In genomic region chr17:32471652-32472051, GRCh38 we compare ENCODE assay signal across 20 cellular contexts. TPM values are rescaled to one million over a fixed set of nuclear protein-coding genes. Genes with fewer than 3 reads are reported as not detected.
DNase-seq lines count a peak whose midpoint lies in the region; ATAC-seq, FAIRE-seq and TF ChIP-seq lines count a peak whose summit lies in the region.
"Had no signal": no experiment of that assay in that cellular context is flagged by ENCODE, and none has a peak within 500 bp of the region (broad histone marks: within the 10 kb centered on the region; RNA-seq: fewer than 3 reads in every experiment).

No MANE protein-coding gene starts in this region.

- H3K79me2 ChIP-seq in K562 (ENCODE audit: control insufficient read depth, insufficient read depth, low read length), result peaks cover 26% of the 10 kb centered on the region; the same call in 2 of the 3 replicates

- H3K4me3 ChIP-seq in A549 (no peak overlapping the region), K562 (no peak overlapping the region)
- H3K4me3 ChIP-seq: BLaER1 treated with 17β-estradiol and CSF1 and Interleukin-3, amounts not matched to agents 10 nM and 100 nM had no signal

- H3K9me1 ChIP-seq in K562 (ENCODE audit: control insufficient read depth, insufficient read depth, low read length), result no peaks in the 10 kb centered on the region

- H3K4me1 Mint-ChIP-seq in activated CD8-positive, alpha-beta memory T cell treated with anti-CD3 and anti-CD28 coated beads, Interleukin-2, amount 10 ng/mL, durations not matched to agents 7 days and 5 days, result no peaks in the 10 kb centered on the region
- no peaks in the 10 kb centered on the region for H3K4me1 Mint-ChIP-seq in stimulated activated memory B cell treated with anti-CD40 and anti-IgM and Interleukin-4, amounts not matched to agents 10 μg/mL and 1 μg/mL and 100 μg/mL, for 72 hours
- H3K4me1 Mint-ChIP-seq: B cell had no signal

- no peaks in the 10 kb centered on the region for H3K9me3 Mint-ChIP-seq in activated CD8-positive, alpha-beta memory T cell treated with anti-CD3 and anti-CD28 coated beads, Interleukin-2, amount 10 ng/mL, durations not matched to agents 7 days and 5 days (ENCODE audit: low read depth)
- no peaks in the 10 kb centered on the region for H3K9me3 Mint-ChIP-seq in stimulated activated memory B cell treated with anti-CD40 and anti-IgM and Interleukin-4, amounts not matched to agents 10 μg/mL and 1 μg/mL and 100 μg/mL, for 72 hours
- H3K9me3 Mint-ChIP-seq: CD8-positive, alpha-beta memory T cell; HFFc6 had no signal

- TF ChIP-seq CTCF in A549 (IDR thresholded peaks at IDR 0.05) (no peak), K562 (IDR thresholded peaks at IDR 0.05 in 2 of 3, conservative IDR thresholded peaks at IDR 0.05 in 1 of 3; ENCODE audit: insufficient read depth in 2 of 3, low read depth in 1 of 3, low read length in 3 of 3) (no peak)

- H3K9me3 ChIP-seq in A549, result no peaks in the 10 kb centered on the region
- H3K9me3 ChIP-seq in K562 (replicated peaks; ENCODE audit: control insufficient read depth, insufficient read depth, low read depth, low read length), result no peaks in the 10 kb centered on the region
- H3K9me3 ChIP-seq: BLaER1 treated with 17β-estradiol and CSF1 and Interleukin-3, amounts not matched to agents 10 nM and 100 nM; Caco-2 had no signal

- ATAC-seq in activated CD8-positive, alpha-beta memory T cell treated with anti-CD3 and anti-CD28 coated beads, Interleukin-2, amount 10 ng/mL, durations not matched to agents 7 days and 5 days, result no peak
- 0 out of 6 replicates have a peak, but pooled peaks of 1 of the 2 experiments have one; percentile 41 for ATAC-seq in A549
- no peak for ATAC-seq in K562
- ATAC-seq in stimulated activated memory B cell treated with anti-CD40 and anti-IgM and Interleukin-4, amounts not matched to agents 10 μg/mL and 1 μg/mL and 100 μg/mL, for 72 hours, result no peak
- ATAC-seq in GM21360 (IDR thresholded peaks at IDR 0.05; ENCODE audit: unreplicated experiment), result no peak
- ATAC-seq: HCT116 had no signal

- BruUV-seq in K562 (replicated peaks; lab: Mats Ljungman, UMichigan), result TSS peak; percentile 5

- peak overlapping the region; percentile 15 for H3K27ac Mint-ChIP-seq in activated CD8-positive, alpha-beta memory T cell treated with anti-CD3 and anti-CD28 coated beads, Interleukin-2, amount 10 ng/mL, durations not matched to agents 7 days and 5 days
- peak overlapping the region; percentile 35 for H3K27ac Mint-ChIP-seq in stimulated activated memory B cell treated with anti-CD40 and anti-IgM and Interleukin-4, amounts not matched to agents 10 μg/mL and 1 μg/mL and 100 μg/mL, for 72 hours
- H3K27ac Mint-ChIP-seq: B cell, HFFc6 had no signal

- no peak overlapping the region for H3K27ac ChIP-seq in A549
- no peak overlapping the region for H3K27ac ChIP-seq in K562 (ENCODE audit: extremely low read depth, low read depth, low read length)
- H3K27ac ChIP-seq: BLaER1 treated with 17β-estradiol and CSF1 and Interleukin-3, amounts not matched to agents 10 nM and 100 nM had no signal

- H3K9ac ChIP-seq in K562 (ENCODE audit: insufficient read depth in 1 of 2, low read depth in 2 of 2, low read length in 2 of 2), result no peak overlapping the region
- H3K9ac ChIP-seq: BLaER1 treated with 17β-estradiol and CSF1 and Interleukin-3, amounts not matched to agents 10 nM and 100 nM had no signal

- TF ChIP-seq EP300 in A549 (IDR thresholded peaks at IDR 0.05) (no peak), K562 (IDR thresholded peaks at IDR 0.05; ENCODE audit: low read length) (no peak)

- H2AFZ ChIP-seq in K562 (ENCODE audit: low read depth, low read length), result no peak overlapping the region

- TF ChIP-seq POLR2A in A549 (IDR thresholded peaks at IDR 0.05; ENCODE audit: low read length), result no peak
- no peak for TF ChIP-seq POLR2A in K562 (conservative IDR thresholded peaks at IDR 0.05)

- POLR2A ChIA-PET in A549 (lab: Yijun Ruan, JAX) (no interaction called here), K562 (lab: Yijun Ruan, JAX) (interaction anchor here (0.6 to 1.6 kb wide), 6 partner anchors 10 to 411 kb away, joined by 3 to 8 read pairs (median 4); partner anchors contain the start of gene PSMD11)

- intact Hi-C loops in K562 (cut with micrococcal nuclease), result no loop called here

- no peaks in the 10 kb centered on the region for H4K20me1 ChIP-seq in K562 (replicated peaks; ENCODE audit: control insufficient read depth, insufficient read depth, low read length)

- no peak overlapping the region for H3K4me3 Mint-ChIP-seq in activated CD8-positive, alpha-beta memory T cell treated with anti-CD3 and anti-CD28 coated beads, Interleukin-2, amount 10 ng/mL, durations not matched to agents 7 days and 5 days
- H3K4me3 Mint-ChIP-seq in stimulated activated memory B cell treated with anti-CD40 and anti-IgM and Interleukin-4, amounts not matched to agents 10 μg/mL and 1 μg/mL and 100 μg/mL, for 72 hours, result no peak overlapping the region
- H3K4me3 Mint-ChIP-seq: B cell; CD8-positive, alpha-beta memory T cell; HFFc6 had no signal

- CTCF ChIA-PET in activated CD8-positive, alpha-beta memory T cell treated with anti-CD3 and anti-CD28 coated beads, Interleukin-2, amount 10 ng/mL, durations not matched to agents 7 days and 5 days (lab: Charles Lee), result interaction anchor here (1.0 to 3.5 kb wide), 6 partner anchors 8 to 187 kb away, joined by 3 to 24 read pairs (median 4); no protein-coding TSS in a partner anchor
- CTCF ChIA-PET in A549 (lab: Yijun Ruan, JAX), result interaction anchor here (0.6 to 23.7 kb wide), 6 partner anchors 8 to 283 kb away, joined by 3 to 298 read pairs (median 6); partner anchors contain the start of gene PSMD11
- CTCF ChIA-PET in K562 (lab: Yijun Ruan, JAX; ENCODE audit: low intra/inter-chr PET ratio), result no interaction called here

- H3K36me3 Mint-ChIP-seq in activated CD8-positive, alpha-beta memory T cell treated with anti-CD3 and anti-CD28 coated beads, Interleukin-2, amount 10 ng/mL, durations not matched to agents 7 days and 5 days, result peaks cover 64% of the 10 kb centered on the region
- H3K36me3 Mint-ChIP-seq in stimulated activated memory B cell treated with anti-CD40 and anti-IgM and Interleukin-4, amounts not matched to agents 10 μg/mL and 1 μg/mL and 100 μg/mL, for 72 hours, result peaks cover 66% of the 10 kb centered on the region

- H3K4me1 ChIP-seq in A549 (no peaks in the 10 kb centered on the region), K562 (replicated peaks in 1 of 2; ENCODE audit: control insufficient read depth in 2 of 2, insufficient read depth in 2 of 2, low read length in 2 of 2) (no peaks in the 10 kb centered on the region)
- H3K4me1 ChIP-seq: BLaER1 treated with 17β-estradiol and CSF1 and Interleukin-3, amounts not matched to agents 10 nM and 100 nM; Caco-2 had no signal

- FAIRE-seq in A549 (lab: Jason Lieb, UNC), result no peak
- no peak for FAIRE-seq in K562 (lab: Jason Lieb, UNC)
- FAIRE-seq: D721Med, G401.6, GM12891, HTR-8/SVneo had no signal

- H3K27me3 ChIP-seq in K562 (ENCODE audit: control insufficient read depth in 2 of 2, insufficient read depth in 2 of 2, low read length in 2 of 2), result no peaks in the 10 kb centered on the region
- H3K27me3 ChIP-seq: BLaER1 treated with 17β-estradiol and CSF1 and Interleukin-3, amounts not matched to agents 10 nM and 100 nM had no signal

- no peak for TF ChIP-seq RAD21 in A549 (conservative IDR thresholded peaks at IDR 0.05 in 1 of 2, IDR thresholded peaks at IDR 0.05 in 1 of 2)
- TF ChIP-seq RAD21 in K562 (CRISPR knock-in tag; conservative IDR thresholded peaks at IDR 0.05 in 1 of 2, IDR thresholded peaks at IDR 0.05 in 1 of 2), result no peak

- H3K27me3 Mint-ChIP-seq in activated CD8-positive, alpha-beta memory T cell treated with anti-CD3 and anti-CD28 coated beads, Interleukin-2, amount 10 ng/mL, durations not matched to agents 7 days and 5 days, result no peaks in the 10 kb centered on the region
- no peaks in the 10 kb centered on the region for H3K27me3 Mint-ChIP-seq in stimulated activated memory B cell treated with anti-CD40 and anti-IgM and Interleukin-4, amounts not matched to agents 10 μg/mL and 1 μg/mL and 100 μg/mL, for 72 hours
- H3K27me3 Mint-ChIP-seq: B cell; CD8-positive, alpha-beta memory T cell had no signal

- in situ Hi-C loops in K562 (cut with MboI), result no loop called here

- H3K4me2 ChIP-seq in A549 (no peak overlapping the region), K562 (ENCODE audit: insufficient read depth, low read length) (no peak overlapping the region)
- H3K4me2 ChIP-seq: BLaER1 treated with 17β-estradiol and CSF1 and Interleukin-3, amounts not matched to agents 10 nM and 100 nM had no signal

- DNase-seq in activated CD8-positive, alpha-beta memory T cell treated with anti-CD3 and anti-CD28 coated beads, Interleukin-2, amount 10 ng/mL, durations not matched to agents 7 days and 5 days, result no peak
- DNase-seq in activated CD8-positive, alpha-beta memory T cell treated with anti-CD3 and anti-CD28 coated beads for 24 hours, result no peak
- no peak for DNase-seq in A549 (ENCODE audit: low read depth in 1 of 2, low spot score in 1 of 2)
- no peak for DNase-seq in K562 (ENCODE audit: extremely low read depth in 1 of 4, low spot score in 3 of 4)
- DNase-seq in COLO829 (ENCODE audit: low spot score), result no peak
- DNase-seq: 8988T; Caco-2; CD8-positive, alpha-beta memory T cell; GOT3; H7; HFFc6 had no signal

- H3K36me3 ChIP-seq in K562 (ENCODE audit: control insufficient read depth, insufficient read depth, low read length), result peaks cover 96% of the 10 kb centered on the region

- 94% methylated on average over 4 of the region's 4 CpGs for WGBS in A549 (ENCODE audit: missing lambda C conversion rate)
- 87% methylated on average over 4 of the region's 4 CpGs for WGBS in K562 (ENCODE audit: insufficient coverage, low coverage, missing lambda C conversion rate)

RNA-seq across cellular contexts. Expression of gene CDK5R1, which starts 15.1 kb away (rescaled TPM):
- 1 to 10 TPM; 3.3 to 3.5 TPM for total RNA-seq in activated CD8-positive, alpha-beta memory T cell treated with anti-CD3 and anti-CD28 coated beads, Interleukin-2, amount 10 ng/mL, durations not matched to agents 7 days and 5 days
- polyA plus RNA-seq in A549 (2011; rRNA removed) (0.93 and 1.1 TPM in 2 replicates), A549 (2017; fragmentation: RNase III; extraction: RNeasy Plus Mini Kit Qiagen cat#74134 plus additional on column Dnase treatment) (2.4 to 3.0 TPM (median 2.8 TPM) in 3 replicates), K562 (2011; rRNA removed) (0.79 and 1.4 TPM in 2 replicates), K562 (2014; fragmentation: Illumina TruSeq; extraction: Trizol) (2.4 TPM in 2 replicates), K562 (2014; fragmentation: Nextera tagmentation; extraction: Ambion mirVana) (under 1 TPM; 0.10 to 0.20 TPM), K562 (2014; rRNA removed) (1.8 and 2.0 TPM in 2 replicates)
- 1.2 and 1.8 TPM in 2 replicates for polyA plus RNA-seq in A549 (2012; cell fraction: cytosol; rRNA removed)
- polyA plus RNA-seq in A549 (2012; cell fraction: nucleus; rRNA removed), result 2.8 and 3.2 TPM in 2 replicates
- 0.62 and 0.88 TPM in 2 replicates for polyA minus RNA-seq in A549 (2011; rRNA and poly(A)+ RNA removed)
- total RNA-seq in K562 (2011; cell fraction: chromatin; rRNA removed; ENCODE audit: low replicate concordance), result 4.2 and 6.9 TPM in 2 replicates
- 5.5 and 5.9 TPM in 2 replicates for total RNA-seq in K562 (2011; cell fraction: nucleolus; rRNA removed)
- 3.9 and 4.9 TPM in 2 replicates for total RNA-seq in K562 (2011; cell fraction: nucleoplasm; rRNA removed)
- total RNA-seq in K562 (2014; rRNA removed) (2.5 and 3.1 TPM in 2 replicates), K562 (2014; rRNA removed; fragmentation: Illumina TruSeq; extraction: Trizol) (1.9 and 2.3 TPM in 2 replicates), K562 (2015; rRNA removed; fragmentation: Illumina TruSeq; extraction: Trizol) (2.6 and 3.1 TPM in 2 replicates), K562 (2021) (4.5 and 4.8 TPM in 2 replicates)
- polyA plus RNA-seq in K562 (2011; cell fraction: cytosol; rRNA removed), result 0.66 and 1.7 TPM in 2 replicates
- 2.0 and 5.0 TPM in 2 replicates for polyA plus RNA-seq in K562 (2011; cell fraction: nucleus; rRNA removed)
- 1.1 and 2.1 TPM in 2 replicates for polyA plus RNA-seq in K562 (2012)
- polyA minus RNA-seq in K562 (2011; rRNA and poly(A)+ RNA removed), result 0.72 and 1.6 TPM in 2 replicates
- polyA minus RNA-seq in K562 (2011; cell fraction: cytosol; rRNA and poly(A)+ RNA removed), result 1.5 and 2.0 TPM in 2 replicates
- polyA minus RNA-seq in K562 (2011; cell fraction: nucleus; rRNA and poly(A)+ RNA removed), result 2.3 and 3.9 TPM in 2 replicates

RNA-seq across cellular contexts. Expression of gene PSMD11, which starts 27.3 kb away (rescaled TPM):
- total RNA-seq in activated CD8-positive, alpha-beta memory T cell treated with anti-CD3 and anti-CD28 coated beads, Interleukin-2, amount 10 ng/mL, durations not matched to agents 7 days and 5 days, result 100 to 1,000 TPM; 110 to 139 TPM
- polyA plus RNA-seq in A549 (2011; rRNA removed), result 228 and 235 TPM in 2 replicates
- polyA plus RNA-seq in A549 (2012; cell fraction: cytosol; rRNA removed), result 127 and 157 TPM in 2 replicates
- polyA plus RNA-seq in A549 (2012; cell fraction: nucleus; rRNA removed), result 74.8 and 102 TPM in 2 replicates
- polyA plus RNA-seq in A549 (2017; fragmentation: RNase III; extraction: RNeasy Plus Mini Kit Qiagen cat#74134 plus additional on column Dnase treatment), result 186 to 195 TPM (median 194 TPM) in 3 replicates
- 234 and 271 TPM in 2 replicates for polyA minus RNA-seq in A549 (2011; rRNA and poly(A)+ RNA removed)
- 182 and 249 TPM in 2 replicates for total RNA-seq in K562 (2011; cell fraction: chromatin; rRNA removed; ENCODE audit: low replicate concordance)
- total RNA-seq in K562 (2011; cell fraction: nucleolus; rRNA removed), result 104 and 110 TPM in 2 replicates
- 139 and 186 TPM in 2 replicates for total RNA-seq in K562 (2011; cell fraction: nucleoplasm; rRNA removed)
- total RNA-seq in K562 (2014; rRNA removed), result 77.1 and 104 TPM in 2 replicates
- 118 and 128 TPM in 2 replicates for total RNA-seq in K562 (2014; rRNA removed; fragmentation: Illumina TruSeq; extraction: Trizol)
- 109 and 127 TPM in 2 replicates for total RNA-seq in K562 (2015; rRNA removed; fragmentation: Illumina TruSeq; extraction: Trizol)
- 169 and 171 TPM in 2 replicates for total RNA-seq in K562 (2021)
- polyA plus RNA-seq in K562 (2011; rRNA removed), result 97.6 and 185 TPM in 2 replicates
- 51.9 and 80.2 TPM in 2 replicates for polyA plus RNA-seq in K562 (2011; cell fraction: cytosol; rRNA removed)
- 56.7 and 72.5 TPM in 2 replicates for polyA plus RNA-seq in K562 (2011; cell fraction: nucleus; rRNA removed)
- polyA plus RNA-seq in K562 (2012), result 51.5 and 151 TPM in 2 replicates
- polyA plus RNA-seq in K562 (2014; fragmentation: Illumina TruSeq; extraction: Trizol), result 125 and 137 TPM in 2 replicates
- polyA plus RNA-seq in K562 (2014; fragmentation: Nextera tagmentation; extraction: Ambion mirVana), result 100 to 1,000 TPM; 316 to 378 TPM
- 142 and 158 TPM in 2 replicates for polyA plus RNA-seq in K562 (2014; rRNA removed)
- 138 and 285 TPM in 2 replicates for polyA minus RNA-seq in K562 (2011; rRNA and poly(A)+ RNA removed)
- 46.8 and 99.5 TPM in 2 replicates for polyA minus RNA-seq in K562 (2011; cell fraction: cytosol; rRNA and poly(A)+ RNA removed)
- polyA minus RNA-seq in K562 (2011; cell fraction: nucleus; rRNA and poly(A)+ RNA removed), result 52.4 and 62.1 TPM in 2 replicates
